ENCODE assay signal across 1 cellular context in the genomic region with DNA sequence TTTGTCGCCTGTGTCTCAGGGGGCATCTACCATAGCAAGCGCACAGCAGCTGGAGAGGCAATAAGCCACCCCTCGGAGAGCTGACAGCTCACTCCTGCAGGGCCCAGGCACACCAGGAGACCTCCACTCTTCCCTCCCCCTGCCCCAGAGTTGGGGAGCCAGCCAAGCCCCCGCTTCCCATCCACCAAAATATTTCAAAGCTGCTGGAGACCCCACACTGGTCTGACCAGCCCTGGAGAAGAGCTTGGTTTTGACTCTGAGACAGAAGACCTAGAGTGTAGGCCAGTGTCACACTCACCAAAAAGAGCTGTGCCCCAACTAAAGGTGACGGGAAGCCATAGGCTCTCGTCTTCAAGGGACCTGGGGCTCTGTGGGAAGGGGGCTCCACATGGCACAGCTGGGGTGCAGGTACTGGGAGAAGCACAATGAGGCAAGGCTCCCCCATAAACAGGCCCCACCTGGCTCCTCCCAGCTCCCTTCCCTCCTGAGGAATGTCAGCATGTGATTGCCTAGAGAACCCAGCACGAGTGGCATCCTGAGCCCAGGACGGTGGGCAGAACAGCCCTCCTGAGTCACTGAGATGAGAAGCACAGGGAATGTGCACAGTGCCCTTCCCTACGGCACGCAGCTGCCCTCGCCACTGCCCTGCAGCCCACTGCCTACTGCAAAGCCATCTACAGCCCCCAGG.
TF ChIP-seq lines count a peak whose summit lies in the region.

No MANE protein-coding gene starts in this region.

TF ChIP-seq in WTC11, 78 proteins besides CTCF, POLR2A, EP300 and RAD21 (continued from another document):
- no peak for TF ChIP-seq NR1H2 (CRISPR knock-in tag; IDR thresholded peaks at IDR 0.05)
- TF ChIP-seq, protein P1, sequence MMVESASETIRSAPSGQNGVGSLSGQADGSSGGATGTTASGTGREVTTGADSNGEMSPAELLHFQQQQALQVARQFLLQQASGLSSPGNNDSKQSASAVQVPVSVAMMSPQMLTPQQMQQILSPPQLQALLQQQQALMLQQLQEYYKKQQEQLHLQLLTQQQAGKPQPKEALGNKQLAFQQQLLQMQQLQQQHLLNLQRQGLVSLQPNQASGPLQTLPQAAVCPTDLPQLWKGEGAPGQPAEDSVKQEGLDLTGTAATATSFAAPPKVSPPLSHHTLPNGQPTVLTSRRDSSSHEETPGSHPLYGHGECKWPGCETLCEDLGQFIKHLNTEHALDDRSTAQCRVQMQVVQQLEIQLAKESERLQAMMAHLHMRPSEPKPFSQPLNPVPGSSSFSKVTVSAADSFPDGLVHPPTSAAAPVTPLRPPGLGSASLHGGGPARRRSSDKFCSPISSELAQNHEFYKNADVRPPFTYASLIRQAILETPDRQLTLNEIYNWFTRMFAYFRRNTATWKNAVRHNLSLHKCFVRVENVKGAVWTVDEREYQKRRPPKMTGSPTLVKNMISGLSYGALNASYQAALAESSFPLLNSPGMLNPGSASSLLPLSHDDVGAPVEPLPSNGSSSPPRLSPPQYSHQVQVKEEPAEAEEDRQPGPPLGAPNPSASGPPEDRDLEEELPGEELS (CRISPR knock-in tag; IDR thresholded peaks at IDR 0.05): no peak
- TF ChIP-seq, protein P2, sequence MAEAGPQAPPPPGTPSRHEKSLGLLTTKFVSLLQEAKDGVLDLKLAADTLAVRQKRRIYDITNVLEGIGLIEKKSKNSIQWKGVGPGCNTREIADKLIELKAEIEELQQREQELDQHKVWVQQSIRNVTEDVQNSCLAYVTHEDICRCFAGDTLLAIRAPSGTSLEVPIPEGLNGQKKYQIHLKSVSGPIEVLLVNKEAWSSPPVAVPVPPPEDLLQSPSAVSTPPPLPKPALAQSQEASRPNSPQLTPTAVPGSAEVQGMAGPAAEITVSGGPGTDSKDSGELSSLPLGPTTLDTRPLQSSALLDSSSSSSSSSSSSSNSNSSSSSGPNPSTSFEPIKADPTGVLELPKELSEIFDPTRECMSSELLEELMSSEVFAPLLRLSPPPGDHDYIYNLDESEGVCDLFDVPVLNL (CRISPR knock-in tag; IDR thresholded peaks at IDR 0.05; ENCODE audit: borderline replicate concordance, low read depth): no peak
- no peak for TF ChIP-seq ZNF263 (CRISPR knock-in tag; IDR thresholded peaks at IDR 0.05; ENCODE audit: low read depth)
- TF ChIP-seq, protein P3, sequence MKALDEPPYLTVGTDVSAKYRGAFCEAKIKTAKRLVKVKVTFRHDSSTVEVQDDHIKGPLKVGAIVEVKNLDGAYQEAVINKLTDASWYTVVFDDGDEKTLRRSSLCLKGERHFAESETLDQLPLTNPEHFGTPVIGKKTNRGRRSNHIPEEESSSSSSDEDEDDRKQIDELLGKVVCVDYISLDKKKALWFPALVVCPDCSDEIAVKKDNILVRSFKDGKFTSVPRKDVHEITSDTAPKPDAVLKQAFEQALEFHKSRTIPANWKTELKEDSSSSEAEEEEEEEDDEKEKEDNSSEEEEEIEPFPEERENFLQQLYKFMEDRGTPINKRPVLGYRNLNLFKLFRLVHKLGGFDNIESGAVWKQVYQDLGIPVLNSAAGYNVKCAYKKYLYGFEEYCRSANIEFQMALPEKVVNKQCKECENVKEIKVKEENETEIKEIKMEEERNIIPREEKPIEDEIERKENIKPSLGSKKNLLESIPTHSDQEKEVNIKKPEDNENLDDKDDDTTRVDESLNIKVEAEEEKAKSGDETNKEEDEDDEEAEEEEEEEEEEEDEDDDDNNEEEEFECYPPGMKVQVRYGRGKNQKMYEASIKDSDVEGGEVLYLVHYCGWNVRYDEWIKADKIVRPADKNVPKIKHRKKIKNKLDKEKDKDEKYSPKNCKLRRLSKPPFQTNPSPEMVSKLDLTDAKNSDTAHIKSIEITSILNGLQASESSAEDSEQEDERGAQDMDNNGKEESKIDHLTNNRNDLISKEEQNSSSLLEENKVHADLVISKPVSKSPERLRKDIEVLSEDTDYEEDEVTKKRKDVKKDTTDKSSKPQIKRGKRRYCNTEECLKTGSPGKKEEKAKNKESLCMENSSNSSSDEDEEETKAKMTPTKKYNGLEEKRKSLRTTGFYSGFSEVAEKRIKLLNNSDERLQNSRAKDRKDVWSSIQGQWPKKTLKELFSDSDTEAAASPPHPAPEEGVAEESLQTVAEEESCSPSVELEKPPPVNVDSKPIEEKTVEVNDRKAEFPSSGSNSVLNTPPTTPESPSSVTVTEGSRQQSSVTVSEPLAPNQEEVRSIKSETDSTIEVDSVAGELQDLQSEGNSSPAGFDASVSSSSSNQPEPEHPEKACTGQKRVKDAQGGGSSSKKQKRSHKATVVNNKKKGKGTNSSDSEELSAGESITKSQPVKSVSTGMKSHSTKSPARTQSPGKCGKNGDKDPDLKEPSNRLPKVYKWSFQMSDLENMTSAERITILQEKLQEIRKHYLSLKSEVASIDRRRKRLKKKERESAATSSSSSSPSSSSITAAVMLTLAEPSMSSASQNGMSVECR (CRISPR knock-in tag; IDR thresholded peaks at IDR 0.05; ENCODE audit: borderline replicate concordance): no peak
- no peak for TF ChIP-seq TEAD1 (CRISPR knock-in tag; IDR thresholded peaks at IDR 0.05)
- no peak for TF ChIP-seq ZNF219 (CRISPR knock-in tag; IDR thresholded peaks at IDR 0.05; ENCODE audit: borderline replicate concordance)
